15 cellular contexts compared by ENCODE assay signal in the genomic region with DNA sequence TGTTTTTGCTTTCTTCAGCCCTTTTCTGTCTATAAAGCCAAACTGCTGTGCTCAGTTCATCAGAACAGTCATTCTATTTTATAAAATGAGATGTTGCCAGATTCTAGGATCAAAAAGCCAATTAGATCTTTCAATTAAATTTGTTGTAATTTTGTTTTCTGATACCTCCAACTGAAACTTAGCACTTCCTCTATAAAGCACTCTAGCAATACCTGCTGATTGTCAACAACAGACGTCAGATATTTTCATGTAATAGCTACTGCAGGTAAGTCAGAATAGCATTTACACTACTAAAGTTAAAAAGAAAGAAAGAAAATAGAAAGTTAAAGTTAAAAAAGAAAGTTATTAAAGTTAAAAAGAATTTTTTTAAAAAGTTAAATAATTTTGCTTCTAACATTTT.
"Had no signal": no experiment of that assay in that cellular context is flagged by ENCODE, and none has a peak within 500 bp of the region (broad histone marks: within the 10 kb centered on the region; RNA-seq: fewer than 3 reads in every experiment).

No MANE protein-coding gene starts in this region.

- H3K27me3 Mint-ChIP-seq: activated naive CD4-positive, alpha-beta T cell treated with anti-CD3 and anti-CD28 coated beads, Interleukin-2, amount 50 U/mL, for 24 hours; activated T-cell treated with anti-CD3 and anti-CD28 coated beads, Interleukin-2, amount 50 U/mL, for 24 hours; T-helper 17 cell had no signal

- H3K4me3 Mint-ChIP-seq: activated naive CD4-positive, alpha-beta T cell treated with anti-CD3 and anti-CD28 coated beads, Interleukin-2, amount 50 U/mL, for 24 hours; activated T-cell treated with anti-CD3 and anti-CD28 coated beads, Interleukin-2, amount 50 U/mL, for 24 hours; mesothelial cell of epicardium; neural progenitor cell; T-helper 17 cell had no signal

- H3K27ac ChIP-seq: dorsolateral prefrontal cortex, heart left ventricle, ovary, transverse colon had no signal

- H3K36me3 ChIP-seq: heart left ventricle, neural progenitor cell, ovary, transverse colon had no signal

- H3K4me1 Mint-ChIP-seq: neural progenitor cell had no signal

- H3K4me3 ChIP-seq: dorsolateral prefrontal cortex, heart left ventricle, neural progenitor cell, ovary, transverse colon had no signal

- H3K27ac Mint-ChIP-seq: activated naive CD4-positive, alpha-beta T cell treated with anti-CD3 and anti-CD28 coated beads, Interleukin-2, amount 50 U/mL, for 24 hours; activated T-cell treated with anti-CD3 and anti-CD28 coated beads, Interleukin-2, amount 50 U/mL, for 24 hours; mesothelial cell of epicardium; neural progenitor cell; T-helper 17 cell had no signal

- DNase-seq: activated CD4-positive, alpha-beta T cell treated with anti-CD3 and anti-CD28 coated beads, Interleukin-2, amount 50 U/mL, for 1 hour; activated effector memory CD4-positive, alpha-beta T cell treated with Interleukin-2 at 50 U/mL for 16 hours; activated T-cell treated with anti-CD3 and anti-CD28 coated beads, Interleukin-2, amount 50 U/mL, for 24 hours; amygdala; cerebellar nuclear complex; dorsolateral prefrontal cortex; heart left ventricle; kidney glomerular epithelial cell; ovary; T-helper 17 cell; transverse colon had no signal

- H3K27me3 ChIP-seq: dorsolateral prefrontal cortex, heart left ventricle, neural progenitor cell, ovary, transverse colon had no signal

- ATAC-seq: esophagus mucosa, heart left ventricle, T-helper 17 cell had no signal

- H3K9me3 ChIP-seq: ovary, transverse colon had no signal
